ENCODE assay signal across 9 cellular contexts in genomic region chr2:96146151-96146880, GRCh38. TPM values are rescaled to one million over a fixed set of nuclear protein-coding genes. Genes with fewer than 3 reads are reported as not detected.
DNase-seq lines count a peak whose midpoint lies in the region; ATAC-seq, FAIRE-seq and TF ChIP-seq lines count a peak whose summit lies in the region.
"Had no signal": no experiment of that assay in that cellular context is flagged by ENCODE, and none has a peak within 500 bp of the region (broad histone marks: within the 10 kb centered on the region; RNA-seq: fewer than 3 reads in every experiment).

No MANE protein-coding gene starts in this region.

- H2AK5ac ChIP-seq in H1 (ENCODE audit: low read depth, low read length): peak overlapping the region; percentile 45; the same call in 1 of the 2 replicates

- no peaks in the 10 kb centered on the region for H3K79me1 ChIP-seq in H1 (ENCODE audit: low read depth, low read length)

- H4K91ac ChIP-seq in H1 (replicated peaks; ENCODE audit: insufficient read length, low read length): peak overlapping the region; percentile 54

- TF ChIP-seq EP300 in H1 (IDR thresholded peaks at IDR 0.05; ENCODE audit: borderline replicate concordance in 1 of 2, low read depth in 2 of 2, low read length in 2 of 2): no peak

- peak overlapping the region; percentile 9; the same call in 1 of the 2 replicates for H3K18ac ChIP-seq in H1 (ENCODE audit: extremely low read depth, low read length)

- no peaks in the 10 kb centered on the region for H3K27me3 Mint-ChIP-seq in activated CD4-positive, alpha-beta T cell treated with anti-CD3 and anti-CD28 coated beads, Interleukin-2, amount 10 ng/mL, durations not matched to agents 7 days and 5 days

- no peak overlapping the region for H3K23ac ChIP-seq in H1 (ENCODE audit: insufficient read length)

- DNase-seq in AML-193 (lab: John Stamatoyannopoulos, UW): peak; percentile 64 to 68
- peak; percentile 89 for DNase-seq in activated CD4-positive, alpha-beta T cell treated with anti-CD3 and anti-CD28 coated beads, Interleukin-2, amount 10 ng/mL, durations not matched to agents 7 days and 5 days
- no peak for DNase-seq in H1 (ENCODE audit: low read depth in 1 of 2, low spot score in 2 of 2)
- peak; percentile 92 for DNase-seq in posterior vena cava (ENCODE audit: low spot score)
- no peak for DNase-seq in putamen (ENCODE audit: low spot score)
- DNase-seq in COLO829 (ENCODE audit: low spot score): no peak

- POLR2A ChIA-PET in activated CD4-positive, alpha-beta T cell treated with anti-CD3 and anti-CD28 coated beads, Interleukin-2, amount 10 ng/mL, durations not matched to agents 7 days and 5 days (lab: Charles Lee): no interaction called here
- POLR2A ChIA-PET in H1 (lab: Charles Lee; ENCODE audit: partially characterized antibody): interaction anchor here (1.5 to 2.0 kb wide), 4 partner anchors 9 to 62 kb away, joined by 3 to 6 read pairs (median 5); partner anchors contain the start of gene STARD7

- H3K4me2 ChIP-seq in H1 (ENCODE audit: insufficient read depth in 1 of 2, low read depth in 2 of 2, low read length in 2 of 2): no peak overlapping the region; a peak in 2 of 4 replicates

- H3K4me1 Mint-ChIP-seq in activated CD4-positive, alpha-beta T cell treated with anti-CD3 and anti-CD28 coated beads, Interleukin-2, amount 10 ng/mL, durations not matched to agents 7 days and 5 days: peaks cover 76% of the 10 kb centered on the region

- H3K9me3 Mint-ChIP-seq in activated CD4-positive, alpha-beta T cell treated with anti-CD3 and anti-CD28 coated beads, Interleukin-2, amount 10 ng/mL, durations not matched to agents 7 days and 5 days: no peaks in the 10 kb centered on the region

- H4K8ac ChIP-seq in H1 (ENCODE audit: extremely low read depth, insufficient read depth, low read length): peak overlapping the region; percentile 60; the same call in 1 of the 2 replicates

- H2BK20ac ChIP-seq in H1 (ENCODE audit: low read length): peak overlapping the region; percentile 72

- H2BK15ac ChIP-seq in H1 (ENCODE audit: low read length): peak overlapping the region; percentile 88; the same call in 1 of the 2 replicates

- H3K4me3 Mint-ChIP-seq in activated CD4-positive, alpha-beta T cell treated with anti-CD3 and anti-CD28 coated beads, Interleukin-2, amount 10 ng/mL, durations not matched to agents 7 days and 5 days: peak overlapping the region; percentile 74

- TF ChIP-seq POLR2A in H1 (IDR thresholded peaks at IDR 0.05; ENCODE audit: control extremely low read depth in 1 of 2, low read depth in 2 of 2, low read length in 2 of 2): no peak

- no peak for FAIRE-seq in H1 (lab: Jason Lieb, UNC)
- FAIRE-seq: colon had no signal

- intact Hi-C loops in posterior vena cava (cut with DNase I): no loop called here

- H3K4ac ChIP-seq in H1 (replicated peaks; ENCODE audit: insufficient read length, low read depth, low read length): no peak overlapping the region

- no peak for TF ChIP-seq RAD21 in H1 (IDR thresholded peaks at IDR 0.05 in 1 of 2, conservative IDR thresholded peaks at IDR 0.05 in 1 of 2; ENCODE audit: low read depth in 2 of 2, low read length in 2 of 2)

- TF ChIP-seq CTCF in H1 (IDR thresholded peaks at IDR 0.05; ENCODE audit: control extremely low read depth in 1 of 3, insufficient read depth in 1 of 3, low read depth in 1 of 3, low read length in 3 of 3): no peak

- H3K27me3 ChIP-seq in H1 (replicated peaks in 1 of 4; ENCODE audit: control insufficient read depth in 3 of 4, extremely low read depth in 1 of 4, insufficient read depth in 3 of 4, low read length in 3 of 4): peaks cover 4 to 30% (median 20%) of the 10 kb centered on the region in 4 experiments; a peak in 6 of 7 replicates

- H3K36me3 Mint-ChIP-seq in activated CD4-positive, alpha-beta T cell treated with anti-CD3 and anti-CD28 coated beads, Interleukin-2, amount 10 ng/mL, durations not matched to agents 7 days and 5 days (ENCODE audit: low read depth): peaks cover 14% of the 10 kb centered on the region

- no peak overlapping the region for H4K5ac ChIP-seq in H1 (ENCODE audit: insufficient read length, low read depth, low read length)

- no peak overlapping the region for H3K27ac ChIP-seq in H1 (ENCODE audit: low read depth, low read length)

- 83% methylated on average over 17 of the region's 20 CpGs; no CpG with 5 or more reads in 1 of the 2 experiments for WGBS in H1 (ENCODE audit: extremely low coverage in 1 of 2, insufficient coverage in 1 of 2, insufficient read length in 1 of 2, insufficient replicate concordance in 2 of 2, low coverage in 1 of 2, low lambda C conversion rate in 2 of 2, missing lambda C conversion rate in 1 of 2), 2 experiments

- peak; percentile 35 for ATAC-seq in GM19372 (IDR thresholded peaks at IDR 0.05; ENCODE audit: low read depth, unreplicated experiment)
- ATAC-seq in HG03521 (IDR thresholded peaks at IDR 0.05; ENCODE audit: unreplicated experiment): peak; percentile 26

- H3K36me3 ChIP-seq in H1 (ENCODE audit: control insufficient read depth in 2 of 4, insufficient read depth in 4 of 4, low read length in 3 of 4): no peaks in the 10 kb centered on the region

- no peaks in the 10 kb centered on the region for H3K79me2 ChIP-seq in H1 (ENCODE audit: control insufficient read depth in 1 of 2, insufficient read depth in 2 of 2, low read length in 2 of 2)

- H3K9ac ChIP-seq in H1 (replicated peaks in 1 of 4; ENCODE audit: extremely low read depth in 1 of 4, low read depth in 3 of 4, low read length in 3 of 4): no peak overlapping the region

- H2BK5ac ChIP-seq in H1 (ENCODE audit: low read depth, low read length): no peak overlapping the region

- H2AFZ ChIP-seq in H1 (ENCODE audit: low read length): no peak overlapping the region

- H3K56ac ChIP-seq in H1 (replicated peaks; ENCODE audit: insufficient read length, low read depth, low read length): peak overlapping the region; percentile 16

- H2BK12ac ChIP-seq in H1 (ENCODE audit: low read depth, low read length): peak overlapping the region; percentile 92; the same call in 1 of the 2 replicates

- H3K9me3 ChIP-seq in H1 (ENCODE audit: insufficient read depth in 2 of 2, low read depth in 1 of 2, low read length in 1 of 2): no peaks in the 10 kb centered on the region

- H3K14ac ChIP-seq in H1 (ENCODE audit: insufficient read length): no peak overlapping the region

- H3K23me2 ChIP-seq in H1 (ENCODE audit: low read depth, low read length): peaks cover 7% of the 10 kb centered on the region

- peak overlapping the region; percentile 98 for H3K27ac Mint-ChIP-seq in activated CD4-positive, alpha-beta T cell treated with anti-CD3 and anti-CD28 coated beads, Interleukin-2, amount 10 ng/mL, durations not matched to agents 7 days and 5 days

- peaks cover 0 to 42% (median 30%) of the 10 kb centered on the region in 4 experiments; a peak in 6 of 7 replicates for H3K4me1 ChIP-seq in H1 (replicated peaks in 1 of 4; ENCODE audit: control insufficient read depth in 3 of 4, insufficient read depth in 4 of 4, low read length in 3 of 4)

- no peak overlapping the region for H2BK120ac ChIP-seq in H1 (replicated peaks; ENCODE audit: low read depth, low read length)

- CTCF ChIA-PET in activated CD4-positive, alpha-beta T cell treated with anti-CD3 and anti-CD28 coated beads, Interleukin-2, amount 10 ng/mL, durations not matched to agents 7 days and 5 days (lab: Charles Lee): interaction anchor here (0.6 to 15.6 kb wide), 5 partner anchors 9 to 30 kb away, joined by 3 to 239 read pairs (median 10); partner anchors contain the start of gene ASTL
- CTCF ChIA-PET in H1 (lab: Charles Lee; ENCODE audit: partially characterized antibody): interaction anchor here (0.8 to 13.4 kb wide), 7 partner anchors 6 to 124 kb away, joined by 3 to 155 read pairs (median 5); partner anchors contain the start of gene ASTL

- H4K20me1 ChIP-seq in H1 (replicated peaks in 1 of 2; ENCODE audit: control insufficient read depth in 1 of 2, insufficient read depth in 2 of 2, low read length in 2 of 2): no peaks in the 10 kb centered on the region

- H3K4me3 ChIP-seq in H1 (ENCODE audit: extremely low read depth in 1 of 4, insufficient read depth in 2 of 4, low read depth in 3 of 4, low read length in 4 of 4): no peak overlapping the region

RNA-seq across cellular contexts. Expression of gene DUSP2, which starts 1.1 kb away (rescaled TPM):
- 10 to 100 TPM; 11.9 to 14.2 TPM for total RNA-seq in activated CD4-positive, alpha-beta T cell treated with anti-CD3 and anti-CD28 coated beads, Interleukin-2, amount 10 ng/mL, durations not matched to agents 7 days and 5 days
- 8.7 and 10.1 TPM in 2 replicates for total RNA-seq in H1 (2021; fragmentation: NEBNext Ultra II Directional; extraction: Animal tissue kit (Norgen Biotek cat#: 25700))
- polyA plus RNA-seq in H1 (2011; rRNA removed): 10.4 and 11.7 TPM in 2 replicates
- 8.4 TPM for polyA plus RNA-seq in H1 (2011; cell fraction: cytosol; rRNA removed)
- polyA plus RNA-seq in H1 (2011; cell fraction: nucleus; rRNA removed): 21.7 TPM
- polyA plus RNA-seq in H1 (2012, experiment 1 of 2): 5.9 to 8.2 TPM (median 7.6 TPM) in 4 replicates
- 9.0 TPM for polyA plus RNA-seq in H1 (2012, experiment 2 of 2)
- polyA plus RNA-seq in H1 (2013, experiment 1 of 2): 3.6 TPM
- polyA plus RNA-seq in H1 (2013, experiment 2 of 2): 3.2 TPM
- 5.5 and 5.9 TPM in 2 replicates for polyA minus RNA-seq in H1 (2011; rRNA and poly(A)+ RNA removed)
- polyA minus RNA-seq in H1 (2011; cell fraction: cytosol; rRNA and poly(A)+ RNA removed): 5.7 TPM
- 26.8 TPM for polyA minus RNA-seq in H1 (2011; cell fraction: nucleus; rRNA and poly(A)+ RNA removed)
- total RNA-seq in posterior vena cava: 1 to 10 TPM; 3.5 to 3.8 TPM

RNA-seq across cellular contexts. Expression of gene ASTL, which starts 8.0 kb away (rescaled TPM):
- total RNA-seq in activated CD4-positive, alpha-beta T cell treated with anti-CD3 and anti-CD28 coated beads, Interleukin-2, amount 10 ng/mL, durations not matched to agents 7 days and 5 days: under 1 TPM in 1 of 2 experiments, not detected in 1; 0.22 TPM
- 0.60 and 0.75 TPM in 2 replicates for total RNA-seq in H1 (2021; fragmentation: NEBNext Ultra II Directional; extraction: Animal tissue kit (Norgen Biotek cat#: 25700))
- polyA plus RNA-seq in H1 (2011; rRNA removed): 1.4 and 2.2 TPM in 2 replicates
- polyA plus RNA-seq in H1 (2011; cell fraction: cytosol; rRNA removed): 1.4 TPM
- polyA plus RNA-seq in H1 (2011; cell fraction: nucleus; rRNA removed): 2.5 TPM
- 0.28 to 1.2 TPM (median 0.73 TPM) in 4 replicates for polyA plus RNA-seq in H1 (2012, experiment 1 of 2)
- 0.54 TPM for polyA plus RNA-seq in H1 (2012, experiment 2 of 2)
- polyA plus RNA-seq in H1 (2013, experiment 1 of 2): 0.67 TPM
- 0.46 TPM for polyA plus RNA-seq in H1 (2013, experiment 2 of 2)
- polyA minus RNA-seq in H1 (2011; rRNA and poly(A)+ RNA removed): 1.2 and 1.6 TPM in 2 replicates
- 1.8 TPM for polyA minus RNA-seq in H1 (2011; cell fraction: cytosol; rRNA and poly(A)+ RNA removed)
- 1.8 TPM for polyA minus RNA-seq in H1 (2011; cell fraction: nucleus; rRNA and poly(A)+ RNA removed)
- not detected for total RNA-seq in posterior vena cava

RNA-seq across cellular contexts. Expression of gene ADRA2B, which starts 29.9 kb away (rescaled TPM):
- under 1 TPM in 1 of 2 experiments, not detected in 1; 0.06 TPM for total RNA-seq in activated CD4-positive, alpha-beta T cell treated with anti-CD3 and anti-CD28 coated beads, Interleukin-2, amount 10 ng/mL, durations not matched to agents 7 days and 5 days
- 6.5 and 6.6 TPM in 2 replicates for total RNA-seq in H1 (2021; fragmentation: NEBNext Ultra II Directional; extraction: Animal tissue kit (Norgen Biotek cat#: 25700))
- 5.8 and 8.3 TPM in 2 replicates for polyA plus RNA-seq in H1 (2011; rRNA removed)
- 6.6 TPM for polyA plus RNA-seq in H1 (2011; cell fraction: cytosol; rRNA removed)
- polyA plus RNA-seq in H1 (2011; cell fraction: nucleus; rRNA removed): 14.4 TPM
- 3.3 to 6.4 TPM (median 5.3 TPM) in 4 replicates for polyA plus RNA-seq in H1 (2012, experiment 1 of 2)
- 4.8 TPM for polyA plus RNA-seq in H1 (2012, experiment 2 of 2)
- polyA plus RNA-seq in H1 (2013, experiment 1 of 2): 3.7 TPM
- 4.0 TPM for polyA plus RNA-seq in H1 (2013, experiment 2 of 2)
- 4.4 and 4.9 TPM in 2 replicates for polyA minus RNA-seq in H1 (2011; rRNA and poly(A)+ RNA removed)
- 6.7 TPM for polyA minus RNA-seq in H1 (2011; cell fraction: cytosol; rRNA and poly(A)+ RNA removed)
- polyA minus RNA-seq in H1 (2011; cell fraction: nucleus; rRNA and poly(A)+ RNA removed): 6.8 TPM
- total RNA-seq in posterior vena cava: 1 to 10 TPM; 4.1 to 7.1 TPM

Comparison
In these comparisons a context has a peak if more than half of its experiments do, and no peak if none do; other contexts are left out.
1. DNase-seq: peak in AML-193 (2 of 2), activated CD4-positive, alpha-beta T cell treated with anti-CD3 and anti-CD28 coated beads, Interleukin-2, amount 10 ng/mL, durations not matched to agents 7 days and 5 days (single experiment) and posterior vena cava (single experiment); none in H1 (0 of 2), putamen (single experiment) and COLO829 (single experiment).